ENCODE assay signal across 9 cellular contexts in the genomic region with DNA sequence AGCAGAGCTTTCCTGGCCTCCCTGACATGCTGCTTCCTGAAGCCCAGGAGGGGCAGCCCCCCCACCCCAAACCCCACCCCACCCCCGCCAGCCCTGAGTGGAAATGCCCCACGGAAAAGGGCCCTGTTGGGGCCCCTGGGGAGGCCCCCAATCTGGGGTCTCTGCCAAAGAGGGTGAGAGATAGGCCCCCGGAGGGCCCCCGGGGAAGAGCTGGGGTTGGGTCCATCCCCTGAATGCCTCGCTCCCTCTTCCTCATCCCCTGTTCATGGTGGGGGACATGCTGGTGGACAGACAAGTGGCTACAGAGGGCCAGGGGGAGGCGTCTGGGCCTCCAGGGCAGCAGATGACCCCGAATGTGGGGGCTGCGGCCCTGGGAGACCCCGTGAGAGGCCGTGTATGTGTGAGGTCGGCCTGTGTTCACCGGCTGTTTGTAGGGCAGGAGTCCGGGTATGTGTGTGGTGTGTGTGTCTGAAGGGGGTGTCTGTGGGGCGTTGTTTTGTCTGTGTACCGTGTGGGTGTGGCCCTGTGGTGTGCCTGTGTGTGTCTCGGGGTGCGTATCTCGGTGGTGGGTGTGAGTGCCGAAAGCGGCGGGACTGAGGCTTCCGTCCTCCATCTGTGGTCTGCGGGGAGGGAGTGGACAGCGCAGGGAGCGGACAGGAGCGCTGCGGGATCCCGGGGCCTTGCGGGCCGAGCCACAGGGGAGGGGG. TPM values are rescaled to one million over a fixed set of nuclear protein-coding genes. Genes with fewer than 3 reads are reported as not detected.
DNase-seq lines count a peak whose midpoint lies in the region; ATAC-seq and TF ChIP-seq lines count a peak whose summit lies in the region.
"Had no signal": no experiment of that assay in that cellular context is flagged by ENCODE, and none has a peak within 500 bp of the region (broad histone marks: within the 10 kb centered on the region; RNA-seq: fewer than 3 reads in every experiment).

No MANE protein-coding gene starts in this region.

- H3K36me3 ChIP-seq in BJ (ENCODE audit: control insufficient read depth, insufficient read depth, low read length) (no peaks in the 10 kb centered on the region), sigmoid colon (no peaks in the 10 kb centered on the region)

- H3K4me1 Mint-ChIP-seq in activated naive CD4-positive, alpha-beta T cell treated with anti-CD3 and anti-CD28 coated beads for 36 hours (ENCODE audit: low read depth) = peaks cover 28% of the 10 kb centered on the region

- peak overlapping the region; percentile 88 to 92 (median 90) for H3K27ac ChIP-seq in sigmoid colon

- peak in 1 of 2 donors; percentile 8 for ATAC-seq in left cardiac atrium

- TF ChIP-seq EP300 in sigmoid colon (IDR thresholded peaks at IDR 0.05) = no peak

- no peaks in the 10 kb centered on the region for H3K9me3 ChIP-seq in sigmoid colon

- H3K4me1 ChIP-seq in sigmoid colon = peaks cover 0 to 48% (median 35%) of the 10 kb centered on the region in 4 donors

- no peak overlapping the region for H3K27ac Mint-ChIP-seq in activated naive CD4-positive, alpha-beta T cell treated with anti-CD3 and anti-CD28 coated beads for 36 hours

- H3K36me3 Mint-ChIP-seq in activated naive CD4-positive, alpha-beta T cell treated with anti-CD3 and anti-CD28 coated beads for 36 hours (ENCODE audit: low read depth) = no peaks in the 10 kb centered on the region

- peak overlapping the region; percentile 51 for H3K4me3 ChIP-seq in BJ (ENCODE audit: low read depth, low read length)
- peak overlapping the region; percentile 45 to 75 (median 68) for H3K4me3 ChIP-seq in sigmoid colon

- no peak for TF ChIP-seq POLR2A in sigmoid colon (IDR thresholded peaks at IDR 0.05)

- intact Hi-C loops in activated naive CD4-positive, alpha-beta T cell treated with anti-CD3 and anti-CD28 coated beads for 36 hours (cut with micrococcal nuclease) = loop anchor here (1.0 to 5.0 kb wide), 4 partner anchors 112 to 478 kb away; no protein-coding TSS in a partner anchor
- intact Hi-C loops in left cardiac atrium (cut with DNase I) = loop anchor here (1.0 to 10.0 kb wide), 6 partner anchors 105 to 471 kb away; partner anchors contain the start of gene IER5L (in 1 of the 2)
- intact Hi-C loops in sigmoid colon (cut with DNase I) = loop anchor here (1.0 to 5.0 kb wide), 6 partner anchors 37 to 435 kb away; no protein-coding TSS in a partner anchor

- no peaks in the 10 kb centered on the region for H3K27me3 Mint-ChIP-seq in activated naive CD4-positive, alpha-beta T cell treated with anti-CD3 and anti-CD28 coated beads for 36 hours (ENCODE audit: low read depth)

- no peaks in the 10 kb centered on the region for H3K9me3 Mint-ChIP-seq in activated naive CD4-positive, alpha-beta T cell treated with anti-CD3 and anti-CD28 coated beads for 36 hours

- H3K27me3 ChIP-seq in BJ (ENCODE audit: control insufficient read depth, insufficient read depth, low read length) (no peaks in the 10 kb centered on the region), sigmoid colon (no peaks in the 10 kb centered on the region)

- CTCF ChIA-PET in BJ (lab: Yijun Ruan, JAX) = interaction anchor here (0.9 to 5.7 kb wide), 10 partner anchors 113 to 480 kb away, joined by 3 to 44 read pairs (median 5); no protein-coding TSS in a partner anchor
- CTCF ChIA-PET in activated naive CD4-positive, alpha-beta T cell treated with anti-CD3 and anti-CD28 coated beads for 36 hours (lab: Charles Lee) = interaction anchor here (0.7 to 4.8 kb wide), 7 partner anchors 11 to 681 kb away, joined by 3 to 25 read pairs (median 4); partner anchors contain the start of genes C9orf50 and IER5L

- H3K4me3 Mint-ChIP-seq in activated naive CD4-positive, alpha-beta T cell treated with anti-CD3 and anti-CD28 coated beads for 36 hours = peak overlapping the region; percentile 79

- POLR2A ChIA-PET in BJ (lab: Charles Lee) = interaction anchor here (0.6 kb wide), 1 partner anchor 113 kb away, joined by 3 read pairs; no protein-coding TSS in a partner anchor

- DNase-seq in BJ (ENCODE audit: low read depth) = no peak
- peak; percentile 54 for DNase-seq in NCI-H226
- no peak for DNase-seq in activated naive CD4-positive, alpha-beta T cell treated with anti-CD3 and anti-CD28 coated beads for 36 hours
- DNase-seq in left cardiac atrium = peak; percentile 65
- DNase-seq in sigmoid colon = no peak
- DNase-seq in NCI-H187 treated with DMSO at 0.1 percent for 48 hours (lab: John Stamatoyannopoulos, UW) = no peak
- DNase-seq in DMS153 (lab: John Stamatoyannopoulos, UW) = no peak
- no peak for DNase-seq in NCI-H2171 treated with DMSO at 0.1 percent for 48 hours (lab: John Stamatoyannopoulos, UW)

- WGBS in sigmoid colon, 2 donors = 3 to 12% methylated on average over 24 to 30 of the region's 30 CpGs

- no peak for TF ChIP-seq CTCF in BJ (IDR thresholded peaks at IDR 0.05; ENCODE audit: insufficient read depth, low read depth, low read length)
- TF ChIP-seq CTCF in sigmoid colon (IDR thresholded peaks at IDR 0.05) = no peak

RNA-seq across cellular contexts. Expression of gene C9orf50, which starts 11.3 kb away (rescaled TPM):
- polyA plus RNA-seq in BJ (2011; rRNA removed) (0.20 and 0.21 TPM in 2 replicates), sigmoid colon (under 1 TPM in 1 of 3 donors, not detected in 2; 0.03 TPM)
- polyA minus RNA-seq in BJ (2011; rRNA and poly(A)+ RNA removed) = 0.09 TPM in 1 of 2 replicates, not detected in the other
- not detected for total RNA-seq in activated naive CD4-positive, alpha-beta T cell treated with anti-CD3 and anti-CD28 coated beads for 36 hours
- total RNA-seq in left cardiac atrium (not detected), sigmoid colon (1 to 10 TPM in 1 of 4 donors, under 1 TPM in 1, not detected in 2; 0.82 to 1.2 TPM)
- total RNA-seq: frontal cortex had no signal

RNA-seq across cellular contexts. Expression of gene NTMT1, which starts 16.3 kb away (rescaled TPM):
- polyA plus RNA-seq in BJ (2011; rRNA removed) (77.1 and 96.3 TPM in 2 replicates), sigmoid colon (10 to 100 TPM; 25.8 to 49.3 (median 27.5) TPM)
- polyA minus RNA-seq in BJ (2011; rRNA and poly(A)+ RNA removed) = 24.0 and 39.5 TPM in 2 replicates
- 10 to 100 TPM; 58.6 to 59.3 TPM for total RNA-seq in activated naive CD4-positive, alpha-beta T cell treated with anti-CD3 and anti-CD28 coated beads for 36 hours
- total RNA-seq in left cardiac atrium (10 to 100 TPM; 43.4 to 53.8 TPM), sigmoid colon (10 to 100 TPM in 3 of 4 donors, 1 to 10 TPM in 1; 5.8 to 22.5 (median 16.9) TPM)

RNA-seq across cellular contexts. Expression of gene ASB6, which starts 32.3 kb away (rescaled TPM):
- polyA plus RNA-seq in BJ (2011; rRNA removed) (13.1 and 23.2 TPM in 2 replicates), sigmoid colon (10 to 100 TPM in 1 of 3 donors, 1 to 10 TPM in 2; 8.4 to 20.8 (median 9.7) TPM)
- 6.7 and 10.5 TPM in 2 replicates for polyA minus RNA-seq in BJ (2011; rRNA and poly(A)+ RNA removed)
- 10 to 100 TPM; 13.0 to 13.8 TPM for total RNA-seq in activated naive CD4-positive, alpha-beta T cell treated with anti-CD3 and anti-CD28 coated beads for 36 hours
- total RNA-seq in left cardiac atrium (10 to 100 TPM in 1 of 2 donors, 1 to 10 TPM in 1; 8.3 to 11.6 TPM), sigmoid colon (10 to 100 TPM in 2 of 4 donors, 1 to 10 TPM in 2; 8.9 to 10.3 (median 9.8) TPM)

RNA-seq across cellular contexts. Expression of gene PRRX2, which starts 55.8 kb away (rescaled TPM):
- 20.4 and 37.4 TPM in 2 replicates for polyA plus RNA-seq in BJ (2011; rRNA removed)
- 8.9 and 9.5 TPM in 2 replicates for polyA minus RNA-seq in BJ (2011; rRNA and poly(A)+ RNA removed)
- total RNA-seq in activated naive CD4-positive, alpha-beta T cell treated with anti-CD3 and anti-CD28 coated beads for 36 hours = under 1 TPM; 0.69 to 0.83 TPM
- total RNA-seq in left cardiac atrium = 1 to 10 TPM; 1.8 to 5.3 TPM
- 1 to 10 TPM in 2 of 4 donors, under 1 TPM in 1, not detected in 1; 0.49 to 4.7 (median 2.9) TPM for total RNA-seq in sigmoid colon
- 1 to 10 TPM in 2 of 3 donors, under 1 TPM in 1; 0.46 to 4.2 (median 1.1) TPM for polyA plus RNA-seq in sigmoid colon
- total RNA-seq: frontal cortex had no signal

Comparison
In these comparisons a context has a peak if more than half of its experiments do, and no peak if none do; other contexts are left out.
1. DNase-seq: peak in NCI-H226 (single experiment) and left cardiac atrium (single experiment); none in BJ (single experiment), activated naive CD4-positive, alpha-beta T cell treated with anti-CD3 and anti-CD28 coated beads for 36 hours (single experiment), sigmoid colon (single experiment), NCI-H187 treated with DMSO at 0.1 percent for 48 hours (single experiment), DMS153 (single experiment) and NCI-H2171 treated with DMSO at 0.1 percent for 48 hours (single experiment).